Comparison of ENCODE assay signal across 8 cellular contexts in genomic region chr2:55418072-55418471, GRCh38. TPM values are rescaled to one million over a fixed set of nuclear protein-coding genes. Genes with fewer than 3 reads are reported as not detected.
DNase-seq lines count a peak whose midpoint lies in the region; ATAC-seq and TF ChIP-seq lines count a peak whose summit lies in the region.

No MANE protein-coding gene starts in this region.

- H3K9me3 ChIP-seq in SJSA1 (replicated peaks) (no peaks in the 10 kb centered on the region), spleen (no peaks in the 10 kb centered on the region)

- no peak for TF ChIP-seq CTCF in fibroblast of villous mesenchyme (IDR thresholded peaks at IDR 0.05; ENCODE audit: insufficient read depth, low read depth, low read length)
- TF ChIP-seq CTCF in spleen (IDR thresholded peaks at IDR 0.05 in 8 of 11, conservative IDR thresholded peaks at IDR 0.05 in 3 of 11) = no peak

- intact Hi-C loops in spleen (cut with DNase I; ENCODE audit: low total_unique reads) = no loop called here
- intact Hi-C loops in left colon (cut with DNase I, micrococcal nuclease) = no loop called here

- H3K27ac ChIP-seq in SJSA1 = no peak overlapping the region
- H3K27ac ChIP-seq in spleen = peak overlapping the region in 7 of 8 donors; percentile 83 to 94 (median 92)

- H3K36me3 ChIP-seq in H7 (replicated peaks; ENCODE audit: control insufficient read depth, insufficient read depth, low read length) (no peaks in the 10 kb centered on the region), SJSA1 (peaks cover 9% of the 10 kb centered on the region), spleen (peaks cover 0 to 5% (median 0%) of the 10 kb centered on the region in 6 donors)

- H3K27me3 ChIP-seq in H7 (ENCODE audit: control insufficient read depth, insufficient read depth, low read length) (no peaks in the 10 kb centered on the region), SJSA1 (replicated peaks) (no peaks in the 10 kb centered on the region), spleen (replicated peaks in 1 of 7) (no peaks in the 10 kb centered on the region)

- H3K4me1 ChIP-seq in SJSA1 (replicated peaks) = no peaks in the 10 kb centered on the region; the same call in 1 of the 2 replicates
- peaks cover 10 to 63% (median 42%) of the 10 kb centered on the region in 6 donors for H3K4me1 ChIP-seq in spleen

- no peak for TF ChIP-seq POLR2A in spleen (IDR thresholded peaks at IDR 0.05)

- H3K4me3 ChIP-seq in H7 (ENCODE audit: insufficient read depth, low read depth, low read length) (peak overlapping the region; percentile 83; the same call in 1 of the 2 replicates), SJSA1 (peak overlapping the region; percentile 65), fibroblast of villous mesenchyme (ENCODE audit: low read depth, low read length) (peak overlapping the region; percentile 91), spleen (peak overlapping the region; percentile 48 to 91 (median 70))

- no peak for DNase-seq in H7
- DNase-seq in SJSA1 (ENCODE audit: low read depth in 1 of 2, low spot score in 2 of 2) = peak in 1 of 2 experiments; percentile 14
- peak; percentile 42 for DNase-seq in fibroblast of villous mesenchyme (ENCODE audit: low read depth)
- DNase-seq in spleen = no peak
- DNase-seq in left colon = no peak
- no peak for DNase-seq in NCI-H2227 treated with DMSO at 0.1 percent for 48 hours (lab: John Stamatoyannopoulos, UW)
- no peak for DNase-seq in stimulated activated CD4-positive, alpha-beta T cell treated with anti-CD3 and anti-CD28 coated beads, Interleukin-2, amount 100 ng/mL, for 24 hours

- no peak for ATAC-seq in left colon
- ATAC-seq in GM21390 (IDR thresholded peaks at IDR 0.05; ENCODE audit: unreplicated experiment) = no peak

- 10 to 20% (median 14%) methylated on average over 2 of the region's 2 CpGs for WGBS in spleen, 5 donors

RNA-seq across cellular contexts. Expression of gene CCDC88A, which starts 1.6 kb away (rescaled TPM):
- 55.6 and 65.1 TPM in 2 replicates for total RNA-seq in H7 (2014; rRNA removed; shearing (Covaris generic))
- total RNA-seq in SJSA1 (2014; rRNA removed; shearing (Covaris generic)) = 51.3 and 73.5 TPM in 2 replicates
- 61.2 and 70.8 TPM in 2 replicates for total RNA-seq in fibroblast of villous mesenchyme
- 100 to 1,000 TPM in 3 of 7 donors, 10 to 100 TPM in 4; 53.2 to 130 (median 95.3) TPM for total RNA-seq in spleen
- 10 to 100 TPM; 16.4 to 26.3 (median 20.8) TPM for polyA plus RNA-seq in spleen
- total RNA-seq in left colon = 10 to 100 TPM in 1 of 2 donors, 1 to 10 TPM in 1; 5.5 to 13.4 TPM
